1 cellular context compared by ENCODE assay signal in genomic region chr11:8787372-8787771, GRCh38.
TF ChIP-seq lines count a peak whose summit lies in the region.

No MANE protein-coding gene starts in this region.

TF ChIP-seq in H1, 55 proteins besides CTCF, POLR2A, EP300 and RAD21:
- no peak for TF ChIP-seq YY1 (IDR thresholded peaks at IDR 0.05; ENCODE audit: low read depth, low read length)
- no peak for TF ChIP-seq SRF (IDR thresholded peaks at IDR 0.05; ENCODE audit: low read depth, low read length)
- no peak for TF ChIP-seq CTBP2 (IDR thresholded peaks at IDR 0.05; ENCODE audit: borderline replicate concordance, insufficient read depth, insufficient read length, low read length)
- no peak for TF ChIP-seq KDM4A (IDR thresholded peaks at IDR 0.05; ENCODE audit: low read depth, low read length, severe bottlenecking)
- no peak for TF ChIP-seq TBP (IDR thresholded peaks at IDR 0.05; ENCODE audit: low read depth, low read length)
- TF ChIP-seq E2F6 (IDR thresholded peaks at IDR 0.05): no peak
- TF ChIP-seq SAP30 (IDR thresholded peaks at IDR 0.05; ENCODE audit: insufficient read depth, insufficient replicate concordance, low read length): no peak
- TF ChIP-seq FOSL1 (IDR thresholded peaks at IDR 0.05; ENCODE audit: insufficient read depth, low read depth, low read length): no peak
- TF ChIP-seq MAX (IDR thresholded peaks at IDR 0.05): no peak
- TF ChIP-seq ZNF274 (IDR thresholded peaks at IDR 0.05; ENCODE audit: borderline replicate concordance, extremely low read depth, low read length): no peak
- no peak for TF ChIP-seq ATF3 (IDR thresholded peaks at IDR 0.05; ENCODE audit: insufficient read depth, low read depth, low read length)
- TF ChIP-seq JUND (IDR thresholded peaks at IDR 0.05; ENCODE audit: low read length): no peak
- no peak for TF ChIP-seq TAF7 (optimal IDR thresholded peaks at IDR 0.05; ENCODE audit: borderline replicate concordance, low read depth, low read length)
- no peak for TF ChIP-seq USF2 (IDR thresholded peaks at IDR 0.05; ENCODE audit: low read length)
- TF ChIP-seq SP2 (IDR thresholded peaks at IDR 0.05; ENCODE audit: low read length): no peak
- TF ChIP-seq CHD1 (IDR thresholded peaks at IDR 0.05; ENCODE audit: low read depth, low read length): no peak
- TF ChIP-seq NANOG (IDR thresholded peaks at IDR 0.05; ENCODE audit: insufficient read depth, low read depth, low read length, poor library complexity, severe bottlenecking): no peak
- no peak for TF ChIP-seq TEAD4 (IDR thresholded peaks at IDR 0.05; ENCODE audit: low read depth, low read length)
- TF ChIP-seq CHD7 (IDR thresholded peaks at IDR 0.05; ENCODE audit: insufficient replicate concordance, low read length): no peak
